In genomic region chr2:236857781-236858180, GRCh38 we compare ENCODE assay signal across 19 cellular contexts.
DNase-seq lines count a peak whose midpoint lies in the region; ATAC-seq and TF ChIP-seq lines count a peak whose summit lies in the region.
"Had no signal": no experiment of that assay in that cellular context is flagged by ENCODE, and none has a peak within 500 bp of the region (broad histone marks: within the 10 kb centered on the region; RNA-seq: fewer than 3 reads in every experiment).

No MANE protein-coding gene starts in this region.

- peaks cover 4% of the 10 kb centered on the region for H3K9me3 Mint-ChIP-seq in neural crest cell
- H3K9me3 Mint-ChIP-seq in activated naive CD8-positive, alpha-beta T cell treated with anti-CD3 and anti-CD28 coated beads, Interleukin-2, amount 50 U/mL, for 24 hours: no peaks in the 10 kb centered on the region
- H3K9me3 Mint-ChIP-seq: HFFc6 had no signal

- H3K27ac Mint-ChIP-seq in neural crest cell (ENCODE audit: unreplicated experiment): no peak overlapping the region
- no peak overlapping the region for H3K27ac Mint-ChIP-seq in activated naive CD8-positive, alpha-beta T cell treated with anti-CD3 and anti-CD28 coated beads, Interleukin-2, amount 50 U/mL, for 24 hours
- H3K27ac Mint-ChIP-seq: HFFc6 had no signal

- TF ChIP-seq CTCF in right atrium auricular region (IDR thresholded peaks at IDR 0.05) (no peak), neural crest cell (conservative IDR thresholded peaks at IDR 0.05) (no peak)

- no peak overlapping the region for H3K4me3 ChIP-seq in right cardiac atrium (ENCODE audit: low read length)
- H3K4me3 ChIP-seq in right atrium auricular region: no peak overlapping the region
- H3K4me3 ChIP-seq: A549; BLaER1 treated with 17β-estradiol and CSF1 and Interleukin-3, amounts not matched to agents 10 nM and 100 nM had no signal

- no peaks in the 10 kb centered on the region for H3K27me3 ChIP-seq in right cardiac atrium (ENCODE audit: control insufficient read depth, insufficient read depth)
- H3K27me3 ChIP-seq in right atrium auricular region: no peaks in the 10 kb centered on the region
- H3K27me3 ChIP-seq: BLaER1 treated with 17β-estradiol and CSF1 and Interleukin-3, amounts not matched to agents 10 nM and 100 nM had no signal

- no peak overlapping the region for H3K27ac ChIP-seq in right cardiac atrium (ENCODE audit: low read length)
- no peak overlapping the region for H3K27ac ChIP-seq in right atrium auricular region
- H3K27ac ChIP-seq: A549; BLaER1 treated with 17β-estradiol and CSF1 and Interleukin-3, amounts not matched to agents 10 nM and 100 nM; RWPE1 had no signal

- WGBS in right cardiac atrium: 93% methylated on average over 7 of the region's 7 CpGs

- peaks cover 57% of the 10 kb centered on the region for H3K4me1 Mint-ChIP-seq in neural crest cell
- H3K4me1 Mint-ChIP-seq in activated naive CD8-positive, alpha-beta T cell treated with anti-CD3 and anti-CD28 coated beads, Interleukin-2, amount 50 U/mL, for 24 hours: no peaks in the 10 kb centered on the region

- no peaks in the 10 kb centered on the region for H3K9me3 ChIP-seq in right cardiac atrium (ENCODE audit: control insufficient read depth, low read length)
- H3K9me3 ChIP-seq in right atrium auricular region: peaks cover 0 to 4% of the 10 kb centered on the region in 2 donors
- H3K9me3 ChIP-seq: A549 had no signal

- H3K4me3 Mint-ChIP-seq in neural crest cell: peak overlapping the region; percentile 27
- no peak overlapping the region for H3K4me3 Mint-ChIP-seq in activated naive CD8-positive, alpha-beta T cell treated with anti-CD3 and anti-CD28 coated beads, Interleukin-2, amount 50 U/mL, for 24 hours
- H3K4me3 Mint-ChIP-seq: HFFc6 had no signal

- DNase-seq in left ventricle myocardium superior: no peak
- DNase-seq in right cardiac atrium: no peak
- peak; percentile 32 for DNase-seq in right atrium auricular region (ENCODE audit: low spot score)
- no peak for DNase-seq in neural crest cell (ENCODE audit: low read depth, low spot score)
- no peak for DNase-seq in cerebellum (ENCODE audit: low spot score)
- DNase-seq in activated naive CD8-positive, alpha-beta T cell treated with anti-CD3 and anti-CD28 coated beads, Interleukin-2, amount 50 U/mL, for 24 hours: no peak
- DNase-seq in activated effector memory CD4-positive, alpha-beta T cell treated with Interleukin-2 at 50 U/mL for 16 hours: no peak
- DNase-seq: HFFc6, KG1, NCI-H1436, NCI-H2029, NCI-H2171, NCI-H748 treated with DMSO at 0.1 percent for 48 hours, PC-3 had no signal

- no peaks in the 10 kb centered on the region for H3K4me1 ChIP-seq in right cardiac atrium (ENCODE audit: control insufficient read depth, insufficient read depth, low read length)
- no peaks in the 10 kb centered on the region for H3K4me1 ChIP-seq in right atrium auricular region
- H3K4me1 ChIP-seq: A549 had no signal

- H3K36me3 Mint-ChIP-seq in neural crest cell (ENCODE audit: low read depth): no peaks in the 10 kb centered on the region
- H3K36me3 Mint-ChIP-seq in activated naive CD8-positive, alpha-beta T cell treated with anti-CD3 and anti-CD28 coated beads, Interleukin-2, amount 50 U/mL, for 24 hours (ENCODE audit: low read depth): no peaks in the 10 kb centered on the region

- no peaks in the 10 kb centered on the region for H3K36me3 ChIP-seq in right atrium auricular region
- H3K36me3 ChIP-seq: BLaER1 treated with 17β-estradiol and CSF1 and Interleukin-3, amounts not matched to agents 10 nM and 100 nM had no signal

- peak; percentile 86 for ATAC-seq in left ventricle myocardium superior
- ATAC-seq in right cardiac atrium: no peak
- no peak for ATAC-seq in activated CD4-positive, CD25-positive, alpha-beta regulatory T cell treated with anti-CD3 and anti-CD28 coated beads, Interleukin-2, amount 50 U/mL, for 24 hours
- ATAC-seq in activated naive CD8-positive, alpha-beta T cell treated with anti-CD3 and anti-CD28 coated beads, Interleukin-2, amount 50 U/mL, for 24 hours: no peak
- ATAC-seq: A549, HepG2, PC-3 had no signal

- intact Hi-C loops in left ventricle myocardium superior (cut with micrococcal nuclease): no loop called here
- intact Hi-C loops in right cardiac atrium (cut with DNase I): no loop called here

- H3K27me3 Mint-ChIP-seq in neural crest cell (ENCODE audit: low read depth): peaks cover 13% of the 10 kb centered on the region
- H3K27me3 Mint-ChIP-seq in activated naive CD8-positive, alpha-beta T cell treated with anti-CD3 and anti-CD28 coated beads, Interleukin-2, amount 50 U/mL, for 24 hours: no peaks in the 10 kb centered on the region
